Comparison of ENCODE assay signal across 8 cellular contexts in genomic region chr2:223051580-223052375, GRCh38. TPM values are rescaled to one million over a fixed set of nuclear protein-coding genes. Genes with fewer than 3 reads are reported as not detected.
A peak's percentile ranks its signal among the peaks of the same experiment; 100 is the strongest.
DNase-seq lines count a peak whose midpoint lies in the region; ATAC-seq and TF ChIP-seq lines count a peak whose summit lies in the region.

KCNE4 (plus strand) TSS chr2:223052190; CDS start chr2:223052831, 641 bp downstream.

- H3K4me3 ChIP-seq in CD8-positive, alpha-beta T cell (ENCODE audit: low read depth, low read length) = no peak within 1 kb of the TSS

- no peak for ATAC-seq in CD8-positive, alpha-beta T cell

- POLR2A ChIA-PET in CD8-positive, alpha-beta T cell (lab: Charles Lee) = no interaction called here

- peak within 1 kb of the TSS; percentile 76 for H3K27ac Mint-ChIP-seq in type B pancreatic cell
- H3K27ac Mint-ChIP-seq in CD8-positive, alpha-beta T cell = no peak within 1 kb of the TSS
- H3K27ac Mint-ChIP-seq in activated T-helper 2 cell treated with anti-CD3 and anti-CD28 coated beads, Interferon-gamma antibody, Interleukin-2, Interleukin-4, amounts not matched to agents 10 μg/mL and 5 μg/mL and 100 μg/mL, durations not matched to agents 14 hours and 24 hours and 36 hours = no peak within 1 kb of the TSS

- CTCF ChIA-PET in CD8-positive, alpha-beta T cell (lab: Charles Lee) = no interaction called here

- H3K27me3 ChIP-seq in CD8-positive, alpha-beta T cell (ENCODE audit: insufficient read depth, low read length) = no peaks in the 10 kb centered on the region

- H3K36me3 Mint-ChIP-seq in type B pancreatic cell = no peaks in the 10 kb centered on the region
- no peaks in the 10 kb centered on the region for H3K36me3 Mint-ChIP-seq in CD8-positive, alpha-beta T cell
- no peaks in the 10 kb centered on the region for H3K36me3 Mint-ChIP-seq in activated T-helper 2 cell treated with anti-CD3 and anti-CD28 coated beads, Interferon-gamma antibody, Interleukin-2, Interleukin-4, amounts not matched to agents 10 μg/mL and 5 μg/mL and 100 μg/mL, durations not matched to agents 14 hours and 24 hours and 36 hours (ENCODE audit: low read depth)

- intact Hi-C loops in CD8-positive, alpha-beta T cell (cut with DNase I, micrococcal nuclease) = no loop called here
- intact Hi-C loops in activated T-helper 2 cell treated with anti-CD3 and anti-CD28 coated beads, Interferon-gamma antibody, Interleukin-2, Interleukin-4, amounts not matched to agents 10 μg/mL and 5 μg/mL and 100 μg/mL, durations not matched to agents 14 hours and 24 hours and 36 hours (cut with micrococcal nuclease) = no loop called here

- peaks cover 4% of the 10 kb centered on the region for H3K9me3 Mint-ChIP-seq in type B pancreatic cell
- no peaks in the 10 kb centered on the region for H3K9me3 Mint-ChIP-seq in CD8-positive, alpha-beta T cell
- H3K9me3 Mint-ChIP-seq in activated T-helper 2 cell treated with anti-CD3 and anti-CD28 coated beads, Interferon-gamma antibody, Interleukin-2, Interleukin-4, amounts not matched to agents 10 μg/mL and 5 μg/mL and 100 μg/mL, durations not matched to agents 14 hours and 24 hours and 36 hours = no peaks in the 10 kb centered on the region

- no peaks in the 10 kb centered on the region for H3K4me1 ChIP-seq in CD8-positive, alpha-beta T cell (ENCODE audit: insufficient read depth, low read length)

- peak within 1 kb of the TSS; percentile 82 for H3K4me3 Mint-ChIP-seq in type B pancreatic cell
- H3K4me3 Mint-ChIP-seq in CD8-positive, alpha-beta T cell = no peak within 1 kb of the TSS
- no peak within 1 kb of the TSS for H3K4me3 Mint-ChIP-seq in activated T-helper 2 cell treated with anti-CD3 and anti-CD28 coated beads, Interferon-gamma antibody, Interleukin-2, Interleukin-4, amounts not matched to agents 10 μg/mL and 5 μg/mL and 100 μg/mL, durations not matched to agents 14 hours and 24 hours and 36 hours (ENCODE audit: low read depth)

- no peaks in the 10 kb centered on the region for H3K36me3 ChIP-seq in CD8-positive, alpha-beta T cell (ENCODE audit: insufficient read depth, low read length)

- no peaks in the 10 kb centered on the region for H3K9me3 ChIP-seq in CD8-positive, alpha-beta T cell (ENCODE audit: low read length)

- DNase-seq in NCI-H2227 (lab: John Stamatoyannopoulos, UW; ENCODE audit: unreplicated experiment) (peak; percentile 56), epidermal melanocyte (ENCODE audit: insufficient read length, low spot score) (peak; percentile 69), mucosa of gallbladder (ENCODE audit: low spot score) (peak; percentile 62), type B pancreatic cell (ENCODE audit: extremely low spot score, unreplicated experiment) (no peak), NOMO-1 (lab: John Stamatoyannopoulos, UW; ENCODE audit: unreplicated experiment in 2 of 2) (no peak)
- no peak for DNase-seq in CD8-positive, alpha-beta T cell
- no peak for DNase-seq in stimulated activated CD8-positive, alpha-beta memory T cell treated with anti-CD3 and anti-CD28 coated beads, Interleukin-4, amount 100 ng/mL, for 48 hours
- DNase-seq in activated T-helper 2 cell treated with anti-CD3 and anti-CD28 coated beads, Interferon-gamma antibody, Interleukin-2, Interleukin-4, amounts not matched to agents 10 μg/mL and 5 μg/mL and 100 μg/mL, durations not matched to agents 14 hours and 24 hours and 36 hours (ENCODE audit: low spot score) = no peak

- H3K4me1 Mint-ChIP-seq in type B pancreatic cell (ENCODE audit: unreplicated experiment) = peaks cover 55% of the 10 kb centered on the region
- H3K4me1 Mint-ChIP-seq in CD8-positive, alpha-beta T cell (ENCODE audit: low read depth) = no peaks in the 10 kb centered on the region
- H3K4me1 Mint-ChIP-seq in activated T-helper 2 cell treated with anti-CD3 and anti-CD28 coated beads, Interferon-gamma antibody, Interleukin-2, Interleukin-4, amounts not matched to agents 10 μg/mL and 5 μg/mL and 100 μg/mL, durations not matched to agents 14 hours and 24 hours and 36 hours (ENCODE audit: low read depth) = no peaks in the 10 kb centered on the region

- no peak for TF ChIP-seq CTCF in type B pancreatic cell (conservative IDR thresholded peaks at IDR 0.05)
- TF ChIP-seq CTCF in CD8-positive, alpha-beta T cell (IDR thresholded peaks at IDR 0.05) = no peak

- no peak within 1 kb of the TSS for H3K27ac ChIP-seq in CD8-positive, alpha-beta T cell (ENCODE audit: low read depth, low read length)

- H3K27me3 Mint-ChIP-seq in type B pancreatic cell = no peaks in the 10 kb centered on the region
- no peaks in the 10 kb centered on the region for H3K27me3 Mint-ChIP-seq in CD8-positive, alpha-beta T cell (ENCODE audit: low read depth)
- H3K27me3 Mint-ChIP-seq in activated T-helper 2 cell treated with anti-CD3 and anti-CD28 coated beads, Interferon-gamma antibody, Interleukin-2, Interleukin-4, amounts not matched to agents 10 μg/mL and 5 μg/mL and 100 μg/mL, durations not matched to agents 14 hours and 24 hours and 36 hours (ENCODE audit: low read depth) = no peaks in the 10 kb centered on the region

RNA-seq across cellular contexts. Expression of gene KCNE4, which starts in this region (rescaled TPM):
- 7.4 TPM for total RNA-seq in mucosa of gallbladder
- 2.5 and 3.2 TPM in 2 replicates for total RNA-seq in type B pancreatic cell (ENCODE audit: low replicate concordance)
- not detected for total RNA-seq in CD8-positive, alpha-beta T cell
- not detected in 2 replicates for total RNA-seq in activated T-helper 2 cell treated with anti-CD3 and anti-CD28 coated beads, Interferon-gamma antibody, Interleukin-2, Interleukin-4, amounts not matched to agents 10 μg/mL and 5 μg/mL and 100 μg/mL, durations not matched to agents 14 hours and 24 hours and 36 hours

Comparison
In these comparisons a context has a peak if more than half of its experiments do, and no peak if none do; other contexts are left out.
1. DNase-seq: peak in NCI-H2227 (single experiment), epidermal melanocyte (single experiment) and mucosa of gallbladder (single experiment); none in type B pancreatic cell (single experiment), CD8-positive, alpha-beta T cell (0 of 7), stimulated activated CD8-positive, alpha-beta memory T cell treated with anti-CD3 and anti-CD28 coated beads, Interleukin-4, amount 100 ng/mL, for 48 hours (single experiment), activated T-helper 2 cell treated with anti-CD3 and anti-CD28 coated beads, Interferon-gamma antibody, Interleukin-2, Interleukin-4, amounts not matched to agents 10 μg/mL and 5 μg/mL and 100 μg/mL, durations not matched to agents 14 hours and 24 hours and 36 hours (single experiment) and NOMO-1 (0 of 2).